9 cellular contexts compared by ENCODE assay signal in the genomic region with DNA sequence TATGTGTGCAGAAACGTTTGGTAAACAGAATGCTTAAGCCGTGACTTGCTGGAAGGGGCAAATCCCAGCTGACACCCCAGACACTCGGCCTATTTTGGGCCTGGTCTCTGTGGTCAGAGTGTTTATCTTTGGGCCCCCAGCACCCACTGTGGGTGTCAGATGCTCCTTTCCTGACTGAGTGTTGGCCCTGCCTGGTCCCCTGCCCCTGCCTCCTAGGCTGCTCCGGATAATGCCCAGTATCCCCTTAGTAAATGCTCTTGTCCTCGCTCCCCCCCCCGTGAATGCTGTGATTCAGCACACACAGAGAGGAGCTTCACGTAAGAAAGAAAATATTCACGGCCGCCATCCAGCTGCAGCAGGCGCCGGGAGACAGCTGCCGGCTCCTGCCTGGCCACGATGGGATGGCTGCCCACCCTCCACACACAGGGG.
A peak's percentile ranks its signal among the peaks of the same experiment; 100 is the strongest.
DNase-seq lines count a peak whose midpoint lies in the region; ATAC-seq lines count a peak whose summit lies in the region.
"Had no signal": no experiment of that assay in that cellular context is flagged by ENCODE, and none has a peak within 500 bp of the region (broad histone marks: within the 10 kb centered on the region; RNA-seq: fewer than 3 reads in every experiment).

No MANE protein-coding gene starts in this region.

- H3K9me3 ChIP-seq in adipocyte (ENCODE audit: control insufficient read depth, low read length): no peaks in the 10 kb centered on the region

- H3K4me3 ChIP-seq in adipocyte (ENCODE audit: low read length): peak overlapping the region; percentile 43
- no peak overlapping the region for H3K4me3 ChIP-seq in rectal smooth muscle tissue (ENCODE audit: low read length)

- H3K27me3 ChIP-seq in adipocyte (replicated peaks; ENCODE audit: control insufficient read depth, insufficient read depth, low read length) (no peaks in the 10 kb centered on the region), rectal smooth muscle tissue (ENCODE audit: control insufficient read depth, insufficient read depth, low read length) (no peaks in the 10 kb centered on the region)

- peak overlapping the region; percentile 78 for H3K9ac ChIP-seq in adipocyte (ENCODE audit: low read length)
- H3K9ac ChIP-seq in rectal smooth muscle tissue (ENCODE audit: low read length): no peak overlapping the region

- peak overlapping the region; percentile 94 for H3K27ac ChIP-seq in rectal smooth muscle tissue (ENCODE audit: low read depth, low read length)

- ATAC-seq in GM18909 (IDR thresholded peaks at IDR 0.05; ENCODE audit: poor library complexity, unreplicated experiment) (no peak), HG03135 (IDR thresholded peaks at IDR 0.05; ENCODE audit: unreplicated experiment) (no peak)

- H3K36me3 ChIP-seq in adipocyte (ENCODE audit: control insufficient read depth, insufficient read depth, low read length, severe bottlenecking) (no peaks in the 10 kb centered on the region), rectal smooth muscle tissue (ENCODE audit: control insufficient read depth, insufficient read depth, low read length) (no peaks in the 10 kb centered on the region)

- DNase-seq in EH (ENCODE audit: low read depth) (peak; percentile 93), adipocyte (ENCODE audit: low read depth) (peak; percentile 79), hepatic stellate cell (ENCODE audit: low spot score) (peak; percentile 86), cerebellar nuclear complex (lab: John Stamatoyannopoulos, UW) (no peak)
- no peak for DNase-seq in activated T-cell treated with anti-CD3 and anti-CD28 coated beads, Interleukin-2, amount 50 U/mL, for 1 hour
- DNase-seq: effector memory CD4-positive, alpha-beta T cell had no signal

- H3K4me1 ChIP-seq in adipocyte (ENCODE audit: control insufficient read depth, insufficient read depth, low read length): peaks cover 64% of the 10 kb centered on the region
- H3K4me1 ChIP-seq in rectal smooth muscle tissue (ENCODE audit: control insufficient read depth, insufficient read depth, low read length): peaks cover 54% of the 10 kb centered on the region

Comparison
In these comparisons a context has a peak if more than half of its experiments do, and no peak if none do; other contexts are left out.
1. DNase-seq: peak in EH (single experiment), adipocyte (single experiment) and hepatic stellate cell (single experiment); none in cerebellar nuclear complex (0 of 2) and activated T-cell treated with anti-CD3 and anti-CD28 coated beads, Interleukin-2, amount 50 U/mL, for 1 hour (single experiment).